Comparison of ENCODE assay signal across 27 cellular contexts in the genomic region with DNA sequence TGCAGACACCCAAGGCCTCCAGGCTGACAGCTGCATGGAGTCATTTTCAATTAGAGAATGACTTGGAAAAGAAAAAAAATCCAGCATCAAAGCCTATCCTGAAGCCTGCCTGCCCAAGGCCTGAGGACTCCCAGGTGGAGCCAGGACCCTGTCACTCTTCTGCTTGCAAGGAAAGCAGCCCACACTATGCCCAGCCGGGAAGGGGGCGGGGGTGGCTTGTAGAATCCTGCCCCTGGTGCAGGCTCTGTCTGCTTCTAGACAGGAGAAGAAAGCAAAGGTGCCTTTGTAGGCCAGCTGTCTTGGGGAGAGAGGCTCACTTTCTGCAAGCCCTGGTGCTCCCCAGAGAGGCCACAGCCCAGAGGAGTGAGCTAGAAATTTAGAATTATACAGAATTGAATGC.
DNase-seq lines count a peak whose midpoint lies in the region; ATAC-seq, FAIRE-seq and TF ChIP-seq lines count a peak whose summit lies in the region.
"Had no signal": no experiment of that assay in that cellular context is flagged by ENCODE, and none has a peak within 500 bp of the region (broad histone marks: within the 10 kb centered on the region; RNA-seq: fewer than 3 reads in every experiment).

No MANE protein-coding gene starts in this region.

- no peak for TF ChIP-seq EP300 in H1 (IDR thresholded peaks at IDR 0.05; ENCODE audit: borderline replicate concordance in 1 of 2, low read depth in 2 of 2, low read length in 2 of 2)

- no peak for TF ChIP-seq POLR2A in H1 (IDR thresholded peaks at IDR 0.05; ENCODE audit: control extremely low read depth in 1 of 2, low read depth in 2 of 2, low read length in 2 of 2)
- no peak for TF ChIP-seq POLR2A in uterus (IDR thresholded peaks at IDR 0.05)

- H4K5ac ChIP-seq in H1 (ENCODE audit: insufficient read length, low read depth, low read length) (no peak overlapping the region), mesendoderm (ENCODE audit: low read length) (no peak overlapping the region)

- H3K9ac ChIP-seq in H1 (replicated peaks in 1 of 4; ENCODE audit: extremely low read depth in 1 of 4, low read depth in 3 of 4, low read length in 3 of 4), result no peak overlapping the region
- no peak overlapping the region for H3K9ac ChIP-seq in mesendoderm (ENCODE audit: low read length)
- H3K9ac ChIP-seq in smooth muscle cell (ENCODE audit: low read depth), result no peak overlapping the region

- no peak overlapping the region for H2BK12ac ChIP-seq in H1 (ENCODE audit: low read depth, low read length)

- FAIRE-seq in H1 (lab: Jason Lieb, UNC), result no peak
- FAIRE-seq in RCC 7860 (lab: Jason Lieb, UNC), result no peak
- FAIRE-seq: A549, GM12892, HTR-8/SVneo had no signal

- H3K36me3 ChIP-seq in SJCRH30, result no peaks in the 10 kb centered on the region
- H3K36me3 ChIP-seq in H1 (ENCODE audit: control insufficient read depth in 2 of 4, insufficient read depth in 4 of 4, low read length in 3 of 4), result no peaks in the 10 kb centered on the region
- no peaks in the 10 kb centered on the region for H3K36me3 ChIP-seq in mesendoderm (ENCODE audit: control insufficient read depth, insufficient read depth, low read length)
- no peaks in the 10 kb centered on the region for H3K36me3 ChIP-seq in smooth muscle cell (ENCODE audit: low read depth)
- H3K36me3 ChIP-seq in CD8-positive, alpha-beta T cell (ENCODE audit: insufficient read depth, low read length), result no peaks in the 10 kb centered on the region
- H3K36me3 ChIP-seq in uterus, result no peaks in the 10 kb centered on the region
- H3K36me3 ChIP-seq: HAP-1, MG63 had no signal

- H3K56ac ChIP-seq in H1 (replicated peaks; ENCODE audit: insufficient read length, low read depth, low read length) (no peak overlapping the region), mesendoderm (ENCODE audit: low read length) (no peak overlapping the region)

- intact Hi-C loops in CD8-positive, alpha-beta T cell (cut with DNase I, micrococcal nuclease), result no loop called here
- intact Hi-C loops in uterus (cut with DNase I; ENCODE audit: low total_unique reads), result no loop called here

- no peak overlapping the region for H2BK5ac ChIP-seq in H1 (ENCODE audit: low read depth, low read length)
- H2BK5ac ChIP-seq in mesendoderm (ENCODE audit: low read length), result no peak overlapping the region

- no peaks in the 10 kb centered on the region for H3K79me2 ChIP-seq in H1 (ENCODE audit: control insufficient read depth in 1 of 2, insufficient read depth in 2 of 2, low read length in 2 of 2)
- H3K79me2 ChIP-seq in mesendoderm (ENCODE audit: control insufficient read depth, insufficient read depth, low read length), result no peaks in the 10 kb centered on the region
- no peaks in the 10 kb centered on the region for H3K79me2 ChIP-seq in smooth muscle cell (ENCODE audit: low read depth)

- no peak overlapping the region for H3K23ac ChIP-seq in H1 (ENCODE audit: insufficient read length)
- H3K23ac ChIP-seq in mesendoderm (ENCODE audit: low read length), result no peak overlapping the region

- H3K4me1 ChIP-seq in SJCRH30 (peaks cover 41% of the 10 kb centered on the region), H1 (replicated peaks in 1 of 4; ENCODE audit: control insufficient read depth in 3 of 4, insufficient read depth in 4 of 4, low read length in 3 of 4) (peaks cover 0 to 13% (median 4%) of the 10 kb centered on the region in 4 experiments; a peak in 5 of 7 replicates), mesendoderm (ENCODE audit: control insufficient read depth, low read depth, low read length) (no peaks in the 10 kb centered on the region), smooth muscle cell (ENCODE audit: low read depth) (peaks cover 9% of the 10 kb centered on the region), uterus (no peaks in the 10 kb centered on the region)
- H3K4me1 ChIP-seq in CD8-positive, alpha-beta T cell (ENCODE audit: insufficient read depth, low read length), result no peaks in the 10 kb centered on the region
- H3K4me1 ChIP-seq: A549, HAP-1 had no signal

- 68% methylated on average over 2 of the region's 2 CpGs; no CpG with 5 or more reads in 1 of the 2 experiments for WGBS in H1 (ENCODE audit: extremely low coverage in 1 of 2, insufficient coverage in 1 of 2, insufficient read length in 1 of 2, insufficient replicate concordance in 2 of 2, low coverage in 1 of 2, low lambda C conversion rate in 2 of 2, missing lambda C conversion rate in 1 of 2), 2 experiments
- no CpG with 5 or more reads among the region's 2 CpGs for WGBS in mesendoderm (ENCODE audit: extremely low coverage, insufficient coverage, low lambda C conversion rate)
- WGBS in smooth muscle cell (ENCODE audit: low lambda C conversion rate), result 70% methylated on average over 2 of the region's 2 CpGs

- H2AK5ac ChIP-seq in H1 (ENCODE audit: low read depth, low read length), result no peak overlapping the region
- H2AK5ac ChIP-seq in mesendoderm (ENCODE audit: low read length), result no peak overlapping the region

- H3K27me3 ChIP-seq in SJCRH30 (no peaks in the 10 kb centered on the region), H1 (replicated peaks in 1 of 4; ENCODE audit: control insufficient read depth in 3 of 4, extremely low read depth in 1 of 4, insufficient read depth in 3 of 4, low read length in 3 of 4) (no peaks in the 10 kb centered on the region), mesendoderm (ENCODE audit: insufficient read depth, low read length, poor library complexity) (no peaks in the 10 kb centered on the region), smooth muscle cell (ENCODE audit: low read depth) (no peaks in the 10 kb centered on the region), uterus (no peaks in the 10 kb centered on the region)
- H3K27me3 ChIP-seq in CD8-positive, alpha-beta T cell (ENCODE audit: insufficient read depth, low read length), result no peaks in the 10 kb centered on the region
- H3K27me3 ChIP-seq: MG63 had no signal

- H2BK15ac ChIP-seq in H1 (ENCODE audit: low read length) (no peak overlapping the region), mesendoderm (replicated peaks; ENCODE audit: low read depth) (no peak overlapping the region)

- H3K36me3 Mint-ChIP-seq in CD8-positive, alpha-beta T cell, result no peaks in the 10 kb centered on the region
- H3K36me3 Mint-ChIP-seq: CD4-positive, alpha-beta memory T cell had no signal

- H3K18ac ChIP-seq in H1 (ENCODE audit: extremely low read depth, low read length), result no peak overlapping the region
- no peak overlapping the region for H3K18ac ChIP-seq in mesendoderm (ENCODE audit: low read length)

- H3K27ac ChIP-seq in SJCRH30 (peak overlapping the region; percentile 40), H1 (ENCODE audit: low read depth, low read length) (no peak overlapping the region), mesendoderm (ENCODE audit: low read depth, low read length) (no peak overlapping the region), smooth muscle cell (ENCODE audit: low read depth) (no peak overlapping the region), uterus (no peak overlapping the region)
- no peak overlapping the region for H3K27ac ChIP-seq in CD8-positive, alpha-beta T cell (ENCODE audit: low read depth, low read length)
- H3K27ac ChIP-seq: A549, PC-9 had no signal

- H2AFZ ChIP-seq in H1 (ENCODE audit: low read length) (0 out of 2 replicates have a peak overlapping the region, but pooled peaks have one; percentile 6), smooth muscle cell (ENCODE audit: low read depth) (peak overlapping the region; percentile 49)
- H2AFZ ChIP-seq: PC-9 had no signal

- H3K9me3 ChIP-seq in SJCRH30 (replicated peaks) (no peaks in the 10 kb centered on the region), H1 (ENCODE audit: insufficient read depth in 2 of 2, low read depth in 1 of 2, low read length in 1 of 2) (no peaks in the 10 kb centered on the region), smooth muscle cell (replicated peaks; ENCODE audit: low read depth) (no peaks in the 10 kb centered on the region), uterus (no peaks in the 10 kb centered on the region)
- no peaks in the 10 kb centered on the region for H3K9me3 ChIP-seq in CD8-positive, alpha-beta T cell (ENCODE audit: low read length)
- H3K9me3 ChIP-seq: A549, Caco-2, HAP-1, MG63 had no signal

- H3K4me3 ChIP-seq in SJCRH30, result no peak overlapping the region
- no peak overlapping the region for H3K4me3 ChIP-seq in H1 (ENCODE audit: extremely low read depth in 1 of 4, insufficient read depth in 2 of 4, low read depth in 3 of 4, low read length in 4 of 4)
- no peak overlapping the region for H3K4me3 ChIP-seq in mesendoderm (ENCODE audit: low read length)
- H3K4me3 ChIP-seq in smooth muscle cell, result no peak overlapping the region
- no peak overlapping the region for H3K4me3 ChIP-seq in CD8-positive, alpha-beta T cell (ENCODE audit: low read depth, low read length)
- no peak overlapping the region for H3K4me3 ChIP-seq in uterus
- H3K4me3 ChIP-seq: A549, HAP-1, MG63, PC-9 had no signal

- no peaks in the 10 kb centered on the region for H3F3A ChIP-seq in smooth muscle cell (ENCODE audit: low read depth)

- no peak overlapping the region for H2BK20ac ChIP-seq in H1 (ENCODE audit: low read length)

- CTCF ChIA-PET in H1 (lab: Charles Lee; ENCODE audit: partially characterized antibody), result interaction anchor here (0.9 to 1.2 kb wide), 2 partner anchors 39 to 281 kb away, joined by 3 to 6 read pairs; no protein-coding TSS in a partner anchor
- CTCF ChIA-PET in CD8-positive, alpha-beta T cell (lab: Charles Lee), result no interaction called here

- no peak overlapping the region for H3K4me3 Mint-ChIP-seq in CD8-positive, alpha-beta T cell
- H3K4me3 Mint-ChIP-seq: CD4-positive, alpha-beta memory T cell; HFFc6 had no signal

- no peaks in the 10 kb centered on the region for H3K23me2 ChIP-seq in H1 (ENCODE audit: low read depth, low read length)

- ATAC-seq in CD8-positive, alpha-beta T cell, result no peak
- ATAC-seq: A549 had no signal

- H3K27ac Mint-ChIP-seq in CD8-positive, alpha-beta T cell, result no peak overlapping the region
- H3K27ac Mint-ChIP-seq: CD4-positive, alpha-beta memory T cell; HFFc6 had no signal

- H4K8ac ChIP-seq in H1 (ENCODE audit: extremely low read depth, insufficient read depth, low read length) (no peak overlapping the region), mesendoderm (ENCODE audit: low read depth, low read length) (no peak overlapping the region)

- no peak for TF ChIP-seq RAD21 in H1 (IDR thresholded peaks at IDR 0.05 in 1 of 2, conservative IDR thresholded peaks at IDR 0.05 in 1 of 2; ENCODE audit: low read depth in 2 of 2, low read length in 2 of 2)

- no peaks in the 10 kb centered on the region for H3K4me1 Mint-ChIP-seq in CD8-positive, alpha-beta T cell (ENCODE audit: low read depth)
- H3K4me1 Mint-ChIP-seq: CD4-positive, alpha-beta memory T cell had no signal

- TF ChIP-seq CTCF in H1 (IDR thresholded peaks at IDR 0.05; ENCODE audit: control extremely low read depth in 1 of 3, insufficient read depth in 1 of 3, low read depth in 1 of 3, low read length in 3 of 3), result no peak
- no peak for TF ChIP-seq CTCF in smooth muscle cell (IDR thresholded peaks at IDR 0.05; ENCODE audit: borderline replicate concordance, insufficient read depth, poor library complexity, severe bottlenecking)
- TF ChIP-seq CTCF in CD8-positive, alpha-beta T cell (IDR thresholded peaks at IDR 0.05), result no peak
- TF ChIP-seq CTCF in uterus (IDR thresholded peaks at IDR 0.05), result no peak

- no peak overlapping the region for H3K4me2 ChIP-seq in H1 (ENCODE audit: insufficient read depth in 1 of 2, low read depth in 2 of 2, low read length in 2 of 2)
- H3K4me2 ChIP-seq in mesendoderm (ENCODE audit: low read length), result no peak overlapping the region
- no peak overlapping the region for H3K4me2 ChIP-seq in smooth muscle cell
- H3K4me2 ChIP-seq: A549, PC-9 had no signal

- H3K14ac ChIP-seq in H1 (ENCODE audit: insufficient read length), result no peak overlapping the region

- no peaks in the 10 kb centered on the region for H3K79me1 ChIP-seq in H1 (ENCODE audit: low read depth, low read length)
- no peaks in the 10 kb centered on the region for H3K79me1 ChIP-seq in mesendoderm (ENCODE audit: low read length)

- POLR2A ChIA-PET in H1 (lab: Charles Lee; ENCODE audit: partially characterized antibody), result no interaction called here
- POLR2A ChIA-PET in CD8-positive, alpha-beta T cell (lab: Charles Lee), result no interaction called here

- DNase-seq in SJCRH30, result peak; percentile 84 to 88
- DNase-seq in H1 (ENCODE audit: low read depth in 1 of 2, low spot score in 2 of 2), result peak in 1 of 2 experiments; percentile 52
- peak; percentile 21 for DNase-seq in mesendoderm
- DNase-seq in smooth muscle cell (lab: John Stamatoyannopoulos, UW; ENCODE audit: unreplicated experiment), result no peak
- DNase-seq in CD8-positive, alpha-beta T cell, result no peak
- DNase-seq in RCC 7860 (ENCODE audit: low spot score), result no peak
- no peak for DNase-seq in uterus
- DNase-seq: C1 segment of cervical spinal cord; Caco-2; CD4-positive, alpha-beta memory T cell; GDM1; HFFc6; KBM-7; MG63; NCI-H1105 treated with DMSO at 0.1 percent for 48 hours; NCI-H146; NCI-H1930; NCI-H2107; NCI-H2227 treated with DMSO at 0.1 percent for 48 hours; NCI-H526 treated with DMSO at 0.1 percent for 48 hours; PC-9; Right ventricle myocardium superior; RPMI8226 had no signal

- H3K4ac ChIP-seq in H1 (replicated peaks; ENCODE audit: insufficient read length, low read depth, low read length) (no peak overlapping the region), mesendoderm (ENCODE audit: low read depth, low read length) (no peak overlapping the region)

- H4K91ac ChIP-seq in H1 (replicated peaks; ENCODE audit: insufficient read length, low read length), result peak overlapping the region; percentile 34

- no peaks in the 10 kb centered on the region for H3K9me3 Mint-ChIP-seq in CD8-positive, alpha-beta T cell
- H3K9me3 Mint-ChIP-seq: HFFc6 had no signal

- no peak overlapping the region for H2BK120ac ChIP-seq in H1 (replicated peaks; ENCODE audit: low read depth, low read length)
- no peak overlapping the region for H2BK120ac ChIP-seq in mesendoderm (ENCODE audit: low read depth, low read length)

- no peaks in the 10 kb centered on the region for H4K20me1 ChIP-seq in H1 (replicated peaks in 1 of 2; ENCODE audit: control insufficient read depth in 1 of 2, insufficient read depth in 2 of 2, low read length in 2 of 2)
- H4K20me1 ChIP-seq in smooth muscle cell (ENCODE audit: low read depth), result no peaks in the 10 kb centered on the region

- H3K27me3 Mint-ChIP-seq in CD8-positive, alpha-beta T cell (ENCODE audit: low read depth), result peaks cover 7% of the 10 kb centered on the region

Comparison
In these comparisons a context has a peak if more than half of its experiments do, and no peak if none do; other contexts are left out.
1. DNase-seq: peak in SJCRH30 (2 of 2) and mesendoderm (single experiment); none in smooth muscle cell (single experiment), CD8-positive, alpha-beta T cell (0 of 7), RCC 7860 (single experiment) and uterus (0 of 2).